ENCODE assay signal across 8 cellular contexts in the genomic region with DNA sequence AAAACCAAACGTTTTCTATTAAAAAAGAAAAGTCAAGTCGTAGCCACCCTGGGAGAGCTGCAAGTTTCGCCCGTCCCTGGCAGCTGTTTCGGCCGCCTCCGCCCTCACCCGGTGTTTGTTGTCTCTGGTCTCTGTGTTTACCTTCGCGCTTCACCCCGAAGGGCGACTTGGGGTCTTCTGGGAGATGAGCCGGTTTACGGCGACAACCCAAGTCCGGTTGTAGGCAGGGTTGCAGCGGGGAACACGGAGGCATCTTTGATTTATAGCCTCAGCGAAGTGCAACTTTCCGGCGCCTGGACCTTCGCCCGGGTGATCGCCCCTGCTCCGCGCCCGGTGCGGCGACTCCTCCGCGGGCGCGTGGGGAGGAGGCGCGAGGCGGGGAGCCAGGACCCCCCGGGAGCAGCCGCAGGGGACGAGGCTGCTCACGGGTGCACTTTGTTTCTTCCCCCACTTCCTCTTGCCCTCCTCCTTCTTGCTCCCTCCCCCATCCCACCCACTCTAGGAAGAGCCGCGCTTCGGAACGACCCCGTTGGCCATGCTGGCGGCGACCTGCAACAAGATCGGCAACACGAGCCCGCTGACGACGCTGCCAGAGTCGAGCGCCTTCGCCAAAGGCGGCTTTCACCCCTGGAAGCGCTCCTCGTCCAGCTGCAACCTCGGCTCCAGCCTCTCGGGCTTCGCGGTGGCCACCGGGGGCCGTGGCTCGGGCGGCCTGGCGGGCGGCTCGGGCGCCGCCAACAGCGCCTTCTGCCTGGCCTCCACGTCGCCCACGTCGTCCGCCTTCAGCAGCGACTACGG. TPM values are rescaled to one million over a fixed set of nuclear protein-coding genes. Genes with fewer than 3 reads are reported as not detected.
DNase-seq lines count a peak whose midpoint lies in the region; ATAC-seq, FAIRE-seq and TF ChIP-seq lines count a peak whose summit lies in the region.

No MANE protein-coding gene starts in this region.

- H3K79me2 ChIP-seq in astrocyte (ENCODE audit: insufficient read depth, low read length) (no peaks in the 10 kb centered on the region), mesendoderm (ENCODE audit: control insufficient read depth, insufficient read depth, low read length) (no peaks in the 10 kb centered on the region)

- no peak overlapping the region for H4K5ac ChIP-seq in mesendoderm (ENCODE audit: low read length)

- peaks cover 40% of the 10 kb centered on the region for H4K20me1 ChIP-seq in astrocyte (ENCODE audit: insufficient read depth, low read length)

- peak; percentile 14 to 71 (median 64) for DNase-seq in NCI-H1417 (lab: John Stamatoyannopoulos, UW)
- DNase-seq in NCI-H1417 treated with DMSO at 0.1 percent for 48 hours (lab: John Stamatoyannopoulos, UW) = no peak
- DNase-seq in astrocyte (ENCODE audit: low read depth) = no peak
- peak; percentile 86 for DNase-seq in mesendoderm
- no peak for DNase-seq in H4 (ENCODE audit: low spot score)
- DNase-seq in NOMO-1 (lab: John Stamatoyannopoulos, UW; ENCODE audit: unreplicated experiment in 2 of 2) = no peak

- no peak overlapping the region for H2BK120ac ChIP-seq in mesendoderm (ENCODE audit: low read depth, low read length)

- H3K9me3 Mint-ChIP-seq in IgD-negative memory B cell = peaks cover 0 to 14% (median 0%) of the 10 kb centered on the region in 3 donors
- H3K9me3 Mint-ChIP-seq in astrocyte (ENCODE audit: unreplicated experiment) = peaks cover 14% of the 10 kb centered on the region

- H3K4me3 ChIP-seq in astrocyte (ENCODE audit: insufficient read depth, low read depth, low read length) (peak overlapping the region; percentile 9), mesendoderm (ENCODE audit: low read length) (peak overlapping the region; percentile 28)

- H2BK15ac ChIP-seq in mesendoderm (replicated peaks; ENCODE audit: low read depth) = no peak overlapping the region

- H2AFZ ChIP-seq in astrocyte (ENCODE audit: low read depth, low read length) = peak overlapping the region; percentile 67

- no peaks in the 10 kb centered on the region for H3K36me3 ChIP-seq in astrocyte (ENCODE audit: insufficient read depth, low read length)
- H3K36me3 ChIP-seq in mesendoderm (ENCODE audit: control insufficient read depth, insufficient read depth, low read length) = no peaks in the 10 kb centered on the region

- H3K4me2 ChIP-seq in astrocyte (ENCODE audit: low read length) (peak overlapping the region; percentile 71), mesendoderm (ENCODE audit: low read length) (peak overlapping the region; percentile 49)

- WGBS in mesendoderm (ENCODE audit: extremely low coverage, insufficient coverage, low lambda C conversion rate) = no CpG with 5 or more reads among the region's 79 CpGs

- no peaks in the 10 kb centered on the region for H3K9me3 ChIP-seq in astrocyte (ENCODE audit: insufficient read depth, low read depth, low read length)

- H2BK5ac ChIP-seq in mesendoderm (ENCODE audit: low read length) = no peak overlapping the region

- no peak overlapping the region for H3K9ac ChIP-seq in astrocyte (ENCODE audit: low read length)
- peak overlapping the region; percentile 54 for H3K9ac ChIP-seq in mesendoderm (ENCODE audit: low read length)

- H3K4me1 ChIP-seq in astrocyte (ENCODE audit: insufficient read depth, low read length) = peaks cover 8% of the 10 kb centered on the region
- peaks cover 9% of the 10 kb centered on the region for H3K4me1 ChIP-seq in mesendoderm (ENCODE audit: control insufficient read depth, low read depth, low read length)

- H3K27me3 Mint-ChIP-seq in IgD-negative memory B cell = peaks cover 50% of the 10 kb centered on the region
- peaks cover 66% of the 10 kb centered on the region for H3K27me3 Mint-ChIP-seq in astrocyte (ENCODE audit: low read depth, unreplicated experiment)

- peak overlapping the region; percentile 70 for H3K23ac ChIP-seq in mesendoderm (ENCODE audit: low read length)

- H3K4ac ChIP-seq in mesendoderm (ENCODE audit: low read depth, low read length) = no peak overlapping the region

- peaks cover 3% of the 10 kb centered on the region for H3K36me3 Mint-ChIP-seq in IgD-negative memory B cell
- H3K36me3 Mint-ChIP-seq in astrocyte (ENCODE audit: low read depth, unreplicated experiment) = peaks cover 2% of the 10 kb centered on the region

- H3K4me1 Mint-ChIP-seq in IgD-negative memory B cell = peaks cover 2 to 10% (median 9%) of the 10 kb centered on the region in 3 donors
- peaks cover 11% of the 10 kb centered on the region for H3K4me1 Mint-ChIP-seq in astrocyte (ENCODE audit: low read depth, unreplicated experiment)

- H3K27ac ChIP-seq in astrocyte (ENCODE audit: low read depth, low read length) (no peak overlapping the region), mesendoderm (ENCODE audit: low read depth, low read length) (no peak overlapping the region)

- peak overlapping the region; percentile 93 to 94 (median 93) for H3K27ac Mint-ChIP-seq in IgD-negative memory B cell
- H3K27ac Mint-ChIP-seq in astrocyte (ENCODE audit: unreplicated experiment) = peak overlapping the region; percentile 81

- H3K18ac ChIP-seq in mesendoderm (ENCODE audit: low read length) = peak overlapping the region; percentile 43

- H2AK5ac ChIP-seq in mesendoderm (ENCODE audit: low read length) = no peak overlapping the region

- peak overlapping the region; percentile 81 for H3K56ac ChIP-seq in mesendoderm (ENCODE audit: low read length)

- H4K8ac ChIP-seq in mesendoderm (ENCODE audit: low read depth, low read length) = no peak overlapping the region

- H3K4me3 Mint-ChIP-seq in IgD-negative memory B cell (peak overlapping the region in 3 of 4 donors; percentile 45 to 85 (median 63)), astrocyte (ENCODE audit: unreplicated experiment) (peak overlapping the region; percentile 54)

- no peak for ATAC-seq in HG02973 (IDR thresholded peaks at IDR 0.05; ENCODE audit: unreplicated experiment)

- H3K27me3 ChIP-seq in astrocyte (ENCODE audit: insufficient read depth, low read length) (peaks cover 97% of the 10 kb centered on the region), mesendoderm (ENCODE audit: insufficient read depth, low read length, poor library complexity) (peaks cover 26% of the 10 kb centered on the region)

- TF ChIP-seq CTCF in astrocyte (IDR thresholded peaks at IDR 0.05; ENCODE audit: insufficient read depth, low read depth, low read length) = no peak

- no peaks in the 10 kb centered on the region for H3K79me1 ChIP-seq in mesendoderm (ENCODE audit: low read length)

- no peak for FAIRE-seq in astrocyte (lab: Jason Lieb, UNC)

RNA-seq across cellular contexts. Expression of a gene that starts 1.1 kb away (rescaled TPM):
- polyA plus RNA-seq in IgD-negative memory B cell = not detected
- total RNA-seq in astrocyte = not detected in 2 replicates
- polyA plus RNA-seq in mesendoderm (2013, experiment 1 of 2) = 0.08 TPM
- 0.15 TPM for polyA plus RNA-seq in mesendoderm (2013, experiment 2 of 2)
- 0.10 TPM in 2 replicates for total RNA-seq in H4 (2014; rRNA removed; shearing (Covaris generic))

RNA-seq across cellular contexts. Expression of a gene that starts 59.7 kb away (rescaled TPM):
- polyA plus RNA-seq in IgD-negative memory B cell = 8.1 TPM
- 18.5 and 20.1 TPM in 2 replicates for total RNA-seq in astrocyte
- polyA plus RNA-seq in mesendoderm (2013, experiment 1 of 2) = 5.0 TPM
- polyA plus RNA-seq in mesendoderm (2013, experiment 2 of 2) = 4.9 TPM
- total RNA-seq in H4 (2014; rRNA removed; shearing (Covaris generic)) = 15.4 and 15.6 TPM in 2 replicates

Comparison
In these comparisons a context has a peak if more than half of its experiments do, and no peak if none do; other contexts are left out.
1. DNase-seq: peak in NCI-H1417 (3 of 3) and mesendoderm (single experiment); none in NCI-H1417 treated with DMSO at 0.1 percent for 48 hours (single experiment), astrocyte (single experiment), H4 (single experiment) and NOMO-1 (0 of 2).